ENCODE assay signal across 15 cellular contexts in genomic region chr9:121277026-121277425, GRCh38. TPM values are rescaled to one million over a fixed set of nuclear protein-coding genes. Genes with fewer than 3 reads are reported as not detected.
DNase-seq lines count a peak whose midpoint lies in the region; ATAC-seq and TF ChIP-seq lines count a peak whose summit lies in the region.
"Had no signal": no experiment of that assay in that cellular context is flagged by ENCODE, and none has a peak within 500 bp of the region (broad histone marks: within the 10 kb centered on the region; RNA-seq: fewer than 3 reads in every experiment).

No MANE protein-coding gene starts in this region.

- H3K36me3 ChIP-seq in adrenal gland (replicated peaks in 1 of 2), result no peaks in the 10 kb centered on the region
- peaks cover 0 to 4% (median 0%) of the 10 kb centered on the region in 3 donors for H3K36me3 ChIP-seq in esophagus squamous epithelium
- H3K36me3 ChIP-seq in trophoblast cell (ENCODE audit: control insufficient read depth in 1 of 2, insufficient read depth in 2 of 2, low read length in 2 of 2), result peaks cover 0 to 2% of the 10 kb centered on the region in 2 experiments
- H3K36me3 ChIP-seq in upper lobe of right lung, result peaks cover 6% of the 10 kb centered on the region

- H3K79me1 ChIP-seq in trophoblast cell (ENCODE audit: low read length), result peaks cover 16% of the 10 kb centered on the region

- H2BK5ac ChIP-seq in trophoblast cell (ENCODE audit: low read depth, low read length, poor library complexity), result no peak overlapping the region

- H3K27ac ChIP-seq in adrenal gland, result peak overlapping the region in 3 of 5 donors; percentile 56 to 95 (median 93)
- H3K27ac ChIP-seq in esophagus squamous epithelium, result peak overlapping the region; percentile 93 to 98 (median 94)
- H3K27ac ChIP-seq in trophoblast cell (ENCODE audit: low read depth, low read length), result peak overlapping the region; percentile 96
- H3K27ac ChIP-seq in upper lobe of right lung, result peak overlapping the region; percentile 71

- TF ChIP-seq POLR2A in adrenal gland (IDR thresholded peaks at IDR 0.05), result no peak
- no peak for TF ChIP-seq POLR2A in esophagus squamous epithelium (IDR thresholded peaks at IDR 0.05)

- no peak for TF ChIP-seq CTCF in adrenal gland (IDR thresholded peaks at IDR 0.05)
- TF ChIP-seq CTCF in esophagus squamous epithelium (IDR thresholded peaks at IDR 0.05), result no peak
- TF ChIP-seq CTCF in upper lobe of right lung (IDR thresholded peaks at IDR 0.05), result no peak

- no peak overlapping the region for H4K91ac ChIP-seq in trophoblast cell (ENCODE audit: low read depth, low read length)

- no peak overlapping the region for H2BK120ac ChIP-seq in trophoblast cell (ENCODE audit: insufficient read depth, low read length, poor library complexity)

- DNase-seq in adrenal gland, result no peak
- DNase-seq in esophagus squamous epithelium (lab: John Stamatoyannopoulos, UW), result no peak
- DNase-seq in trophoblast cell, result no peak
- DNase-seq in upper lobe of right lung, result no peak
- DNase-seq in NCI-H187 treated with DMSO at 0.1 percent for 48 hours (lab: John Stamatoyannopoulos, UW), result no peak
- DNase-seq: activated CD4-positive, alpha-beta T cell treated with anti-CD3 and anti-CD28 coated beads, Interleukin-2, amount 50 U/mL, for 4 hours; activated T-cell treated with anti-CD3 and anti-CD28 coated beads, Interleukin-2, amount 50 U/mL, for 48 hours; CD4-positive, CD25-positive, alpha-beta regulatory T cell; DND-41; H9; Kasumi-1; NCI-H187 had no signal

- H3K4me3 ChIP-seq in adrenal gland (no peak overlapping the region), esophagus squamous epithelium (no peak overlapping the region), trophoblast cell (ENCODE audit: low read depth, low read length) (no peak overlapping the region), upper lobe of right lung (no peak overlapping the region)

- H4K12ac ChIP-seq in trophoblast cell (ENCODE audit: low read depth, low read length), result no peak overlapping the region

- no peak overlapping the region for H3K18ac ChIP-seq in trophoblast cell (ENCODE audit: low read length)

- H3K9me3 ChIP-seq in adrenal gland (replicated peaks in 1 of 3) (no peaks in the 10 kb centered on the region), esophagus squamous epithelium (no peaks in the 10 kb centered on the region), trophoblast cell (ENCODE audit: insufficient read depth, low read depth, low read length) (no peaks in the 10 kb centered on the region), upper lobe of right lung (no peaks in the 10 kb centered on the region)

- H2AK5ac ChIP-seq in trophoblast cell (ENCODE audit: low read length), result no peak overlapping the region

- intact Hi-C loops in adrenal gland (cut with DNase I), result loop anchor here in 1 of 2 donors (10.0 kb wide), 1 partner anchor 62 kb away; no protein-coding TSS in a partner anchor
- intact Hi-C loops in esophagus squamous epithelium (cut with DNase I), result no loop called here
- intact Hi-C loops in upper lobe of right lung (cut with DNase I), result no loop called here

- no peak overlapping the region for H3K14ac ChIP-seq in trophoblast cell (ENCODE audit: low read length)

- peaks cover 33 to 49% of the 10 kb centered on the region in 2 donors for H3K4me1 ChIP-seq in adrenal gland (replicated peaks in 1 of 2)
- H3K4me1 ChIP-seq in esophagus squamous epithelium, result peaks cover 52 to 100% (median 77%) of the 10 kb centered on the region in 3 donors
- H3K4me1 ChIP-seq in trophoblast cell (ENCODE audit: control insufficient read depth in 1 of 2, insufficient read depth in 2 of 2, low read length in 2 of 2), result peaks cover 32 to 36% of the 10 kb centered on the region in 2 experiments
- H3K4me1 ChIP-seq in upper lobe of right lung, result peaks cover 58% of the 10 kb centered on the region

- no peak overlapping the region for H3K4ac ChIP-seq in trophoblast cell (ENCODE audit: low read depth, low read length)

- H3K27me3 ChIP-seq in adrenal gland (no peaks in the 10 kb centered on the region), esophagus squamous epithelium (no peaks in the 10 kb centered on the region), trophoblast cell (ENCODE audit: insufficient read depth, low read length) (no peaks in the 10 kb centered on the region), upper lobe of right lung (no peaks in the 10 kb centered on the region)

- no peaks in the 10 kb centered on the region for H3K79me2 ChIP-seq in trophoblast cell (ENCODE audit: control insufficient read depth, insufficient read depth, low read length, poor library complexity)

- H2BK12ac ChIP-seq in trophoblast cell (ENCODE audit: low read length), result no peak overlapping the region

- no peak overlapping the region for H3K23ac ChIP-seq in trophoblast cell (ENCODE audit: low read length)

- H3K4me2 ChIP-seq in trophoblast cell (ENCODE audit: low read length), result no peak overlapping the region

- no peak overlapping the region for H3K9ac ChIP-seq in trophoblast cell (ENCODE audit: low read length)

- H2AFZ ChIP-seq in trophoblast cell (ENCODE audit: insufficient read depth, low read length, poor library complexity), result no peak overlapping the region

- ATAC-seq in upper lobe of right lung (no peak), GM21825 (IDR thresholded peaks at IDR 0.05; ENCODE audit: unreplicated experiment) (no peak), HG02870 (IDR thresholded peaks at IDR 0.05; ENCODE audit: unreplicated experiment) (no peak)
- ATAC-seq: esophagus mucosa had no signal

- WGBS in adrenal gland, 4 donors, result 90 to 100% (median 99%) methylated on average over 1 of the region's 1 CpG
- 78 to 80% methylated on average over 1 of the region's 1 CpG for WGBS in esophagus squamous epithelium, 2 donors
- WGBS in trophoblast cell (ENCODE audit: extremely low coverage, insufficient coverage, insufficient read length), result no CpG with 5 or more reads among the region's 1 CpG

- no peak overlapping the region for H4K8ac ChIP-seq in trophoblast cell (ENCODE audit: low read depth, low read length)

RNA-seq across cellular contexts. Expression of gene GSN, which starts 9.1 kb away (rescaled TPM):
- 100 to 1,000 TPM; 152 to 735 (median 374) TPM for total RNA-seq in adrenal gland
- 100 to 1,000 TPM in 2 of 3 donors, 10 to 100 TPM in 1; 78.5 to 432 (median 180) TPM for polyA plus RNA-seq in adrenal gland
- 1,000 to 10,000 TPM in 2 of 4 donors, 100 to 1,000 TPM in 2; 287 to 1,151 (median 926) TPM for total RNA-seq in esophagus squamous epithelium
- 103 and 105 TPM in 2 replicates for polyA plus RNA-seq in trophoblast cell (2013)
- 464 TPM for total RNA-seq in upper lobe of right lung
